In genomic region chr1:12709696-12710095, GRCh38 we compare ENCODE assay signal across 23 cellular contexts. TPM values are rescaled to one million over a fixed set of nuclear protein-coding genes. Genes with fewer than 3 reads are reported as not detected.
"Had no signal": no experiment of that assay in that cellular context is flagged by ENCODE, and none has a peak within 500 bp of the region (broad histone marks: within the 10 kb centered on the region; RNA-seq: fewer than 3 reads in every experiment).

No MANE protein-coding gene starts in this region.

- H3K4me3 Mint-ChIP-seq: activated T-cell treated with anti-CD3 and anti-CD28 coated beads, Interleukin-2, amount 50 U/mL, for 72 hours; nephron progenitor cell; stimulated activated memory B cell treated with anti-CD40 and anti-IgM and Interleukin-4, amounts not matched to agents 10 μg/mL and 1 μg/mL and 100 μg/mL, for 72 hours; T-cell had no signal

- H3K4me1 ChIP-seq: ascending aorta, foreskin keratinocyte, spleen had no signal

- H3K36me3 Mint-ChIP-seq: stimulated activated memory B cell treated with anti-CD40 and anti-IgM and Interleukin-4, amounts not matched to agents 10 μg/mL and 1 μg/mL and 100 μg/mL, for 72 hours; T-cell had no signal

- H3K4me1 Mint-ChIP-seq: stimulated activated memory B cell treated with anti-CD40 and anti-IgM and Interleukin-4, amounts not matched to agents 10 μg/mL and 1 μg/mL and 100 μg/mL, for 72 hours; T-cell had no signal

- H3K27ac Mint-ChIP-seq: activated T-cell treated with anti-CD3 and anti-CD28 coated beads, Interleukin-2, amount 50 U/mL, for 72 hours; nephron progenitor cell; stimulated activated memory B cell treated with anti-CD40 and anti-IgM and Interleukin-4, amounts not matched to agents 10 μg/mL and 1 μg/mL and 100 μg/mL, for 72 hours; T-cell had no signal

- H3K9me3 Mint-ChIP-seq: nephron progenitor cell; stimulated activated memory B cell treated with anti-CD40 and anti-IgM and Interleukin-4, amounts not matched to agents 10 μg/mL and 1 μg/mL and 100 μg/mL, for 72 hours had no signal

- H3K4me3 ChIP-seq: ascending aorta, lung, spleen had no signal

- H3K27ac ChIP-seq: ascending aorta, foreskin keratinocyte had no signal

- H3K27me3 ChIP-seq: ascending aorta, foreskin keratinocyte had no signal

- DNase-seq: activated CD4-positive, alpha-beta T cell treated with anti-CD3 and anti-CD28 coated beads, Interleukin-2, amount 50 U/mL, for 1 hour; activated CD8-positive, alpha-beta memory T cell treated with anti-CD3 and anti-CD28 coated beads for 24 hours; activated effector memory CD4-positive, alpha-beta T cell treated with anti-CD3 and anti-CD28 coated beads, Interleukin-2, amount 50 U/mL, for 16 hours; activated naive CD4-positive, alpha-beta T cell treated with anti-CD3 and anti-CD28 coated beads, Interleukin-2, amount 50 U/mL, for 16 hours; activated T-cell treated with anti-CD3 and anti-CD28 coated beads, Interleukin-2, amount 50 U/mL, for 72 hours; cerebellar nuclear complex; cortex of kidney; hippocampal formation; midbrain; nephron progenitor cell; occipital lobe; posterior cingulate gyrus; spleen; stimulated activated CD4-positive, alpha-beta T cell treated with anti-CD3 and anti-CD28 coated beads, Interleukin-4, amount 100 ng/mL, for 4 hours; T-cell had no signal

- H3K36me3 ChIP-seq: ascending aorta, spleen had no signal

- ATAC-seq: activated T-cell treated with anti-CD3 and anti-CD28 coated beads, Interleukin-2, amount 50 U/mL, for 72 hours; esophagus mucosa; foreskin keratinocyte; stimulated activated memory B cell treated with anti-CD40 and anti-IgM and Interleukin-4, amounts not matched to agents 10 μg/mL and 1 μg/mL and 100 μg/mL, for 72 hours; T-cell had no signal

- H3K9me3 ChIP-seq: ascending aorta had no signal

RNA-seq across cellular contexts. Expression of gene AADACL3, which starts 6.2 kb away (rescaled TPM):
- total RNA-seq: activated T-cell treated with anti-CD3 and anti-CD28 coated beads, Interleukin-2, amount 50 U/mL, for 72 hours; ascending aorta; esophagus mucosa; foreskin keratinocyte; lung; myocyte; occipital lobe; renal cortical epithelial cell; spleen; T-cell; ureter had no signal
- polyA plus RNA-seq: foreskin keratinocyte, lung, spleen had no signal

RNA-seq across cellular contexts. Expression of gene CFAP107, which starts 36.3 kb away (rescaled TPM):
- total RNA-seq: activated T-cell treated with anti-CD3 and anti-CD28 coated beads, Interleukin-2, amount 50 U/mL, for 72 hours; ascending aorta; esophagus mucosa; foreskin keratinocyte; myocyte; occipital lobe; renal cortical epithelial cell; spleen; T-cell; ureter had no signal
- polyA plus RNA-seq: foreskin keratinocyte, spleen had no signal
